ENCODE assay signal across 8 cellular contexts in the genomic region with DNA sequence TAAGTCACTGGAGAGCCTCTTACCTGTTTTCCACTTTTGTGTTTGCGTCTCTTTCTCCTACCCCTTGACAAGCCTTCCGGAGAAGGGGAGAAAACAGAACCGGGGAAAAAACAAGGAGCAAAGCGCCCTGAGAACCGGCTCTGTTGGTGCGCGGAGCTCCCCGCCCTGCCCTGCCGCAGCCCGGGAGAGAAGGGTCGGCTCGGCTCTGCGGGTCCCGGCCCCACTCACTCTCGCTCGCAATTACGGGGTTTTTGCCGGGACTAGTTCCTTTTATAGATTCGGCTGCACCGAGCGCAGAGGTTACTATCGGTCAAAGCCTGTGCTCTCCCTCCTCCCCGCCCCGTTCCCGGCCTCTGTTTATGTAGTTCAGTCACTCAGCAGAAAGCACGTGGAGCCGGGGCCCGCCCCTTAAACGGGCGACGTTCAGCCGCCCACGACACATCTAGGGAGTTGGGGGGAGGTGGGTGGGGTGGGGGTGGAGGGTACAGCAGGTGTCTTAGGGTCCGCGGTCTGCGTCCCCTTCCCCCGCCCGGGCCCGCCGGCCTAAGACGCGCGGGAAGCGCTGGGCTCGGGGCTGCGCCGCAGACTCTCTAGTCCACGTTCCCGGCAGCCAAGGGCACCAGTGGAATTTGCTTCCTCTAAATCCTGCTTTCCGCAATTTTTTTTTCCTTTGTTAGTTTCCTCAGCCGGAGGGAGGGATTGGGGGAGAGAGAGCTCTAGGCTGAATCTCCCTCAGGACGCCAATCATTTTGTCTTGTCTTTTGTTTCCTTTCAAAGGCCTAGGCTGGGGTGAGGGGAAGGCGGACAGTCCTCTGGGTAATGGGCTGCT. TPM values are rescaled to one million over a fixed set of nuclear protein-coding genes. Genes with fewer than 3 reads are reported as not detected.
DNase-seq lines count a peak whose midpoint lies in the region; ATAC-seq and TF ChIP-seq lines count a peak whose summit lies in the region.

A gene with protein sequence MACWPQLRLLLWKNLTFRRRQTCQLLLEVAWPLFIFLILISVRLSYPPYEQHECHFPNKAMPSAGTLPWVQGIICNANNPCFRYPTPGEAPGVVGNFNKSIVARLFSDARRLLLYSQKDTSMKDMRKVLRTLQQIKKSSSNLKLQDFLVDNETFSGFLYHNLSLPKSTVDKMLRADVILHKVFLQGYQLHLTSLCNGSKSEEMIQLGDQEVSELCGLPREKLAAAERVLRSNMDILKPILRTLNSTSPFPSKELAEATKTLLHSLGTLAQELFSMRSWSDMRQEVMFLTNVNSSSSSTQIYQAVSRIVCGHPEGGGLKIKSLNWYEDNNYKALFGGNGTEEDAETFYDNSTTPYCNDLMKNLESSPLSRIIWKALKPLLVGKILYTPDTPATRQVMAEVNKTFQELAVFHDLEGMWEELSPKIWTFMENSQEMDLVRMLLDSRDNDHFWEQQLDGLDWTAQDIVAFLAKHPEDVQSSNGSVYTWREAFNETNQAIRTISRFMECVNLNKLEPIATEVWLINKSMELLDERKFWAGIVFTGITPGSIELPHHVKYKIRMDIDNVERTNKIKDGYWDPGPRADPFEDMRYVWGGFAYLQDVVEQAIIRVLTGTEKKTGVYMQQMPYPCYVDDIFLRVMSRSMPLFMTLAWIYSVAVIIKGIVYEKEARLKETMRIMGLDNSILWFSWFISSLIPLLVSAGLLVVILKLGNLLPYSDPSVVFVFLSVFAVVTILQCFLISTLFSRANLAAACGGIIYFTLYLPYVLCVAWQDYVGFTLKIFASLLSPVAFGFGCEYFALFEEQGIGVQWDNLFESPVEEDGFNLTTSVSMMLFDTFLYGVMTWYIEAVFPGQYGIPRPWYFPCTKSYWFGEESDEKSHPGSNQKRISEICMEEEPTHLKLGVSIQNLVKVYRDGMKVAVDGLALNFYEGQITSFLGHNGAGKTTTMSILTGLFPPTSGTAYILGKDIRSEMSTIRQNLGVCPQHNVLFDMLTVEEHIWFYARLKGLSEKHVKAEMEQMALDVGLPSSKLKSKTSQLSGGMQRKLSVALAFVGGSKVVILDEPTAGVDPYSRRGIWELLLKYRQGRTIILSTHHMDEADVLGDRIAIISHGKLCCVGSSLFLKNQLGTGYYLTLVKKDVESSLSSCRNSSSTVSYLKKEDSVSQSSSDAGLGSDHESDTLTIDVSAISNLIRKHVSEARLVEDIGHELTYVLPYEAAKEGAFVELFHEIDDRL (N-terminal part only) (minus strand): TSS at position 244 of the 829 bp plus-strand sequence. CDS start 24,476 bp downstream, outside the sequence.

- TF ChIP-seq CTCF in activated CD8-positive, alpha-beta T cell treated with anti-CD3 and anti-CD28 coated beads for 36 hours (IDR thresholded peaks at IDR 0.05) = no peak
- no peak for TF ChIP-seq CTCF in liver (IDR thresholded peaks at IDR 0.05; ENCODE audit: low read depth, low read length, missing input control)

- CTCF ChIA-PET in HEK293T (lab: Yijun Ruan, JAX) = interaction anchor here (0.7 to 0.8 kb wide), 2 partner anchors 118 to 173 kb away, joined by 3 read pairs; no protein-coding TSS in a partner anchor
- CTCF ChIA-PET in activated CD8-positive, alpha-beta T cell treated with anti-CD3 and anti-CD28 coated beads for 36 hours (lab: Charles Lee) = interaction anchor here (1.8 kb wide), 1 partner anchor 65 kb away, joined by 9 read pairs; no protein-coding TSS in a partner anchor

- no peak within 1 kb of the TSS for H3K27ac Mint-ChIP-seq in activated CD8-positive, alpha-beta T cell treated with anti-CD3 and anti-CD28 coated beads for 36 hours

- no peaks in the 10 kb centered on the region for H3K9me3 Mint-ChIP-seq in activated CD8-positive, alpha-beta T cell treated with anti-CD3 and anti-CD28 coated beads for 36 hours

- H3K9me3 ChIP-seq in duodenal mucosa (ENCODE audit: control insufficient read depth in 1 of 2, low read length in 2 of 2) (no peaks in the 10 kb centered on the region), liver (ENCODE audit: control insufficient read depth in 4 of 4, low read length in 3 of 4) (no peaks in the 10 kb centered on the region)

- intact Hi-C loops in activated CD8-positive, alpha-beta T cell treated with anti-CD3 and anti-CD28 coated beads for 36 hours (cut with micrococcal nuclease) = loop anchor here (5.0 kb wide), 1 partner anchor 64 kb away; no protein-coding TSS in a partner anchor

- TF ChIP-seq RAD21 in liver (IDR thresholded peaks at IDR 0.05) = peak; percentile 47 to 52

- DNase-seq in Caki2 (ENCODE audit: low read depth) (peak; percentile 85), HEK293T (ENCODE audit: extremely low spot score) (peak; percentile 59), NCI-H526 (lab: John Stamatoyannopoulos, UW) (peak; percentile 38 to 71)
- DNase-seq in activated CD8-positive, alpha-beta T cell treated with anti-CD3 and anti-CD28 coated beads for 36 hours = peak; percentile 88
- DNase-seq in stimulated activated CD4-positive, alpha-beta T cell treated with anti-CD3 and anti-CD28 coated beads, Interleukin-2, amount 100 ng/mL, for 48 hours = peak; percentile 58 to 61

- H3K9ac ChIP-seq in duodenal mucosa (ENCODE audit: low read depth in 1 of 2, low read length in 2 of 2) (peak within 1 kb of the TSS; percentile 57 to 86), liver (ENCODE audit: low read depth in 1 of 2, low read length in 2 of 2) (peak within 1 kb of the TSS; percentile 40 to 96)

- H3K36me3 Mint-ChIP-seq in activated CD8-positive, alpha-beta T cell treated with anti-CD3 and anti-CD28 coated beads for 36 hours (ENCODE audit: low read depth) = no peaks in the 10 kb centered on the region

- POLR2A ChIA-PET in HEK293T (lab: Yijun Ruan, JAX) = interaction anchor here (2.0 kb wide), 1 partner anchor 40 kb away, joined by 8 read pairs; no protein-coding TSS in a partner anchor
- POLR2A ChIA-PET in activated CD8-positive, alpha-beta T cell treated with anti-CD3 and anti-CD28 coated beads for 36 hours (lab: Charles Lee) = interaction anchor here (0.6 to 1.2 kb wide), 2 partner anchors 52 to 478 kb away, joined by 3 read pairs; no protein-coding TSS in a partner anchor

- peak within 1 kb of the TSS; percentile 73 for H3K4me3 Mint-ChIP-seq in activated CD8-positive, alpha-beta T cell treated with anti-CD3 and anti-CD28 coated beads for 36 hours

- H3K4me1 ChIP-seq in duodenal mucosa (ENCODE audit: control insufficient read depth in 1 of 2, insufficient read depth in 2 of 2, low read length in 2 of 2) = peaks cover 0 to 15% of the 10 kb centered on the region in 2 donors
- peaks cover 6 to 27% (median 13%) of the 10 kb centered on the region in 4 donors for H3K4me1 ChIP-seq in liver (ENCODE audit: control insufficient read depth in 4 of 4, insufficient read depth in 4 of 4, low read length in 3 of 4)

- WGBS in liver = 10% methylated on average over 53 of the region's 53 CpGs

- H3K27me3 ChIP-seq in duodenal mucosa (ENCODE audit: control insufficient read depth in 1 of 2, insufficient read depth in 2 of 2, low read length in 2 of 2) (no peaks in the 10 kb centered on the region), liver (ENCODE audit: control insufficient read depth in 4 of 4, insufficient read depth in 4 of 4, low read length in 3 of 4) (no peaks in the 10 kb centered on the region)

- peaks cover 15% of the 10 kb centered on the region for H3K27me3 Mint-ChIP-seq in activated CD8-positive, alpha-beta T cell treated with anti-CD3 and anti-CD28 coated beads for 36 hours

- H3K4me3 ChIP-seq in duodenal mucosa (ENCODE audit: low read depth in 1 of 2, low read length in 2 of 2) (peak within 1 kb of the TSS; percentile 89 to 97), liver (ENCODE audit: low read depth in 1 of 3, low read length in 3 of 3) (peak within 1 kb of the TSS; percentile 82 to 96 (median 84))

- H3K27ac ChIP-seq in duodenal mucosa (ENCODE audit: low read depth, low read length) (peak within 1 kb of the TSS; percentile 69), liver (ENCODE audit: low read depth in 1 of 2, low read length in 2 of 2) (peak within 1 kb of the TSS; percentile 90 to 91)

- H3K4me1 Mint-ChIP-seq in activated CD8-positive, alpha-beta T cell treated with anti-CD3 and anti-CD28 coated beads for 36 hours (ENCODE audit: low read depth) = peaks cover 12% of the 10 kb centered on the region

- ATAC-seq in activated CD8-positive, alpha-beta T cell treated with anti-CD3 and anti-CD28 coated beads for 36 hours = peak; percentile 76
- ATAC-seq in HG03439 (IDR thresholded peaks at IDR 0.05; ENCODE audit: unreplicated experiment) = no peak

- in situ Hi-C loops in Caki2 (cut with HindIII; ENCODE audit: low pct_unique_long_range_greater_than_20kb, low sequenced_read_pairs) = no loop called here

- H3K36me3 ChIP-seq in duodenal mucosa (ENCODE audit: control insufficient read depth in 1 of 2, insufficient read depth in 2 of 2, low read length in 2 of 2) (no peaks in the 10 kb centered on the region), liver (ENCODE audit: control insufficient read depth in 4 of 4, insufficient read depth in 3 of 4, low read depth in 1 of 4, low read length in 3 of 4) (no peaks in the 10 kb centered on the region)

TF ChIP-seq in HEK293T, 16 proteins besides CTCF, POLR2A, EP300 and RAD21 (continues in another document):
- TF ChIP-seq CTBP1 (IDR thresholded peaks at IDR 0.05; ENCODE audit: borderline replicate concordance) (no peak), L3MBTL2 (conservative IDR thresholded peaks at IDR 0.05) (peak; percentile 88), FOXK2 (IDR thresholded peaks at IDR 0.05) (no peak), LEF1 (IDR thresholded peaks at IDR 0.05; ENCODE audit: borderline replicate concordance) (no peak)

TF ChIP-seq in liver, 16 proteins besides CTCF, POLR2A, EP300 and RAD21 (continues in another document):
- TF ChIP-seq YY1 (IDR thresholded peaks at IDR 0.05) = no peak

RNA-seq across cellular contexts. Expression of the gene that starts here (rescaled TPM):
- 25.4 and 27.4 TPM in 2 replicates for total RNA-seq in Caki2 (2014; rRNA removed; shearing (Covaris generic); ENCODE audit: low replicate concordance)
- total RNA-seq in activated CD8-positive, alpha-beta T cell treated with anti-CD3 and anti-CD28 coated beads for 36 hours = under 1 TPM; 0.20 to 0.38 TPM
- total RNA-seq in liver = 100 to 1,000 TPM in 1 of 2 donors, 10 to 100 TPM in 1; 83.9 to 223 TPM
- polyA plus RNA-seq in liver = 10 to 100 TPM; 15.4 to 42.0 TPM

Comparison
In these comparisons a context has a peak if more than half of its experiments do, and no peak if none do; other contexts are left out.
1. RNA of the gene that starts here (total RNA-seq): 83.9 to 223 TPM in liver and 25.4 to 27.4 TPM in Caki2; 0.20 to 0.38 TPM in activated CD8-positive, alpha-beta T cell treated with anti-CD3 and anti-CD28 coated beads for 36 hours; every median in the first group is over 10 times any median in the second.
2. Peak in DNase-seq and ATAC-seq in activated CD8-positive, alpha-beta T cell treated with anti-CD3 and anti-CD28 coated beads for 36 hours; RNA of the gene not detected or under 1 TPM.
3. Peak in every context shown above with its lines, with median percentiles within 50 percentile points of each other: DNase-seq.